9 cellular contexts compared by ENCODE assay signal in the genomic region with DNA sequence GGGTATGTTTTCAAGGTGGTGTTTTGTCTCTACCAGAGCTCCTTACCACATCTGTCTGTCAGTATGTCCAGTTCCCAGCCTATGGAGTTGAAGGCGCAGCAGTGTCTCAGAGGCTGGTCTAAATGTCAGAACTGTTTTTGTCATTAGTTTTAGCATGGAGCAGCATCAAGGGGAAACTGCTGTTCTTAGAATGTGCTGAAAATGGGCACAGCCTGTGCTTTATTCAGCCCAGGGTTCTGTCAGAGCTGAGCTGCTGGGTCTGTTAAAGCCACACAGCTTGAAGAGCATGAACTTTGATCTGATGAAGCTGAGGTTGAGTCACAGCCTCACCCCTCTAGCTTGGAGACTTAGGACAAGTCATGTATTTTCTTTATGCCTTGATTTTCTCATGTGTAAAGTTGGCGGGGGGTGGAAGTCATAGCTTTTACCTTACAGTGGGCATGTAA.
DNase-seq lines count a peak whose midpoint lies in the region; ATAC-seq and TF ChIP-seq lines count a peak whose summit lies in the region.
"Had no signal": no experiment of that assay in that cellular context is flagged by ENCODE, and none has a peak within 500 bp of the region (broad histone marks: within the 10 kb centered on the region; RNA-seq: fewer than 3 reads in every experiment).

No MANE protein-coding gene starts in this region.

- TF ChIP-seq POLR2A in upper lobe of left lung (IDR thresholded peaks at IDR 0.05): no peak

- DNase-seq in left ventricle myocardium inferior (no peak), Right ventricle myocardium inferior (ENCODE audit: missing footprints) (no peak), upper lobe of left lung (no peak), Karpas-422 (no peak), KBM-7 (no peak), NCI-H345 treated with DMSO at 0.1 percent for 48 hours (lab: John Stamatoyannopoulos, UW; ENCODE audit: unreplicated experiment) (no peak)
- DNase-seq in activated CD4-positive, alpha-beta T cell treated with anti-CD3 and anti-CD28 coated beads for 4 hours: peak; percentile 23 to 46
- DNase-seq: NCI-H82 had no signal

- H3K27me3 ChIP-seq in left ventricle myocardium inferior (ENCODE audit: low read depth) (no peaks in the 10 kb centered on the region), esophagus (ENCODE audit: control insufficient read depth in 1 of 2, insufficient read depth in 2 of 2, low read length in 2 of 2) (no peaks in the 10 kb centered on the region), upper lobe of left lung (no peaks in the 10 kb centered on the region), Karpas-422 (ENCODE audit: low read length) (no peaks in the 10 kb centered on the region)

- H3K27ac ChIP-seq in left ventricle myocardium inferior (replicated peaks) (peak overlapping the region; percentile 40), esophagus (ENCODE audit: low read depth in 2 of 2, low read length in 1 of 2) (peak overlapping the region; percentile 85 to 97), upper lobe of left lung (peak overlapping the region in 3 of 4 donors; percentile 4 to 60 (median 21)), Karpas-422 (ENCODE audit: low read length) (no peak overlapping the region)

- no peaks in the 10 kb centered on the region for H3K79me2 ChIP-seq in Karpas-422 (ENCODE audit: low read length)

- H3K9me2 ChIP-seq in Karpas-422 (replicated peaks; ENCODE audit: insufficient read depth, low read length): no peaks in the 10 kb centered on the region

- no peak overlapping the region for H2AFZ ChIP-seq in Karpas-422 (ENCODE audit: low read length)

- no peak for TF ChIP-seq CTCF in left ventricle myocardium inferior (IDR thresholded peaks at IDR 0.05; ENCODE audit: borderline replicate concordance)
- TF ChIP-seq CTCF in upper lobe of left lung (IDR thresholded peaks at IDR 0.05): no peak

- H3K4me2 ChIP-seq in Karpas-422 (ENCODE audit: low read depth, low read length, poor library complexity, severe bottlenecking): no peak overlapping the region

- H3K4me1 ChIP-seq in left ventricle myocardium inferior: peaks cover 47% of the 10 kb centered on the region
- peaks cover 2 to 24% of the 10 kb centered on the region in 2 donors for H3K4me1 ChIP-seq in esophagus (ENCODE audit: control insufficient read depth in 2 of 2, insufficient read depth in 2 of 2, low read length in 1 of 2)
- peaks cover 23 to 27% (median 26%) of the 10 kb centered on the region in 4 donors for H3K4me1 ChIP-seq in upper lobe of left lung
- no peaks in the 10 kb centered on the region for H3K4me1 ChIP-seq in Karpas-422 (ENCODE audit: low read length)

- H3K4me3 ChIP-seq in left ventricle myocardium inferior (no peak overlapping the region), esophagus (ENCODE audit: low read depth in 1 of 2, low read length in 2 of 2) (no peak overlapping the region), upper lobe of left lung (no peak overlapping the region), Karpas-422 (ENCODE audit: low read length) (no peak overlapping the region)

- no peak for TF ChIP-seq EP300 in upper lobe of left lung (IDR thresholded peaks at IDR 0.05)

- in situ Hi-C loops in KBM-7 (cut with MboI; ENCODE audit: low pct_unique_long_range_greater_than_20kb, low sequenced_read_pairs): no loop called here

- H3K9ac ChIP-seq in Karpas-422 (ENCODE audit: low read length): no peak overlapping the region

- H3K9me3 ChIP-seq in left ventricle myocardium inferior (replicated peaks) (peaks cover 7% of the 10 kb centered on the region), esophagus (ENCODE audit: control insufficient read depth in 2 of 2, insufficient read depth in 1 of 2, low read depth in 1 of 2, low read length in 1 of 2) (no peaks in the 10 kb centered on the region), upper lobe of left lung (no peaks in the 10 kb centered on the region), Karpas-422 (ENCODE audit: low read length) (no peaks in the 10 kb centered on the region)

- WGBS in esophagus, 2 donors: 80 to 89% methylated on average over 2 of the region's 2 CpGs
- WGBS in upper lobe of left lung, 2 donors: 100% methylated on average over 2 of the region's 2 CpGs

- ATAC-seq in Right ventricle myocardium inferior: no peak
- ATAC-seq in upper lobe of left lung (ENCODE audit: low FRiP score in 2 of 2): no peak

- intact Hi-C loops in left ventricle myocardium inferior (cut with micrococcal nuclease): no loop called here
- intact Hi-C loops in Right ventricle myocardium inferior (cut with DNase I): loop anchor here (5.0 kb wide), 2 partner anchors 36 to 131 kb away; no protein-coding TSS in a partner anchor

- H4K20me1 ChIP-seq in Karpas-422 (ENCODE audit: insufficient read depth, low read depth, low read length): no peaks in the 10 kb centered on the region

- H3K36me3 ChIP-seq in left ventricle myocardium inferior (peaks cover 3% of the 10 kb centered on the region), esophagus (ENCODE audit: control insufficient read depth in 2 of 2, insufficient read depth in 2 of 2, low read length in 1 of 2) (no peaks in the 10 kb centered on the region), upper lobe of left lung (no peaks in the 10 kb centered on the region), Karpas-422 (ENCODE audit: insufficient read depth, low read length) (no peaks in the 10 kb centered on the region)

Comparison
In these comparisons a context has a peak if more than half of its experiments do, and no peak if none do; other contexts are left out.
1. DNase-seq: peak in activated CD4-positive, alpha-beta T cell treated with anti-CD3 and anti-CD28 coated beads for 4 hours (2 of 2); none in left ventricle myocardium inferior (single experiment), Right ventricle myocardium inferior (single experiment), upper lobe of left lung (0 of 2), Karpas-422 (single experiment), KBM-7 (single experiment) and NCI-H345 treated with DMSO at 0.1 percent for 48 hours (single experiment).